12 cellular contexts compared by ENCODE assay signal in genomic region chr11:11391796-11392195, GRCh38. TPM values are rescaled to one million over a fixed set of nuclear protein-coding genes. Genes with fewer than 3 reads are reported as not detected.
DNase-seq lines count a peak whose midpoint lies in the region; ATAC-seq and TF ChIP-seq lines count a peak whose summit lies in the region.
"Had no signal": no experiment of that assay in that cellular context is flagged by ENCODE, and none has a peak within 500 bp of the region (broad histone marks: within the 10 kb centered on the region; RNA-seq: fewer than 3 reads in every experiment).

No MANE protein-coding gene starts in this region.

- POLR2A ChIA-PET in activated CD4-positive, alpha-beta T cell treated with anti-CD3 and anti-CD28 coated beads, Interleukin-2, amount 10 ng/mL, durations not matched to agents 7 days and 5 days (lab: Charles Lee): no interaction called here

- no peaks in the 10 kb centered on the region for H3K4me1 Mint-ChIP-seq in activated CD4-positive, alpha-beta T cell treated with anti-CD3 and anti-CD28 coated beads, Interleukin-2, amount 10 ng/mL, durations not matched to agents 7 days and 5 days

- TF ChIP-seq CTCF in right atrium auricular region (IDR thresholded peaks at IDR 0.05) (no peak), astrocyte of the cerebellum (IDR thresholded peaks at IDR 0.05; ENCODE audit: low read depth, low read length, missing control alignments) (no peak), kidney epithelial cell (IDR thresholded peaks at IDR 0.05; ENCODE audit: insufficient read depth, low read length, poor library complexity, severe bottlenecking) (no peak)

- H3K4me3 ChIP-seq in right cardiac atrium (ENCODE audit: low read length) (no peak overlapping the region), right atrium auricular region (no peak overlapping the region), astrocyte of the cerebellum (ENCODE audit: low read depth, low read length) (no peak overlapping the region), kidney epithelial cell (ENCODE audit: low read depth, low read length) (no peak overlapping the region)
- H3K4me3 ChIP-seq: BLaER1, spleen had no signal

- ATAC-seq in right cardiac atrium (peak; percentile 51 to 53), HG03439 (IDR thresholded peaks at IDR 0.05; ENCODE audit: unreplicated experiment) (no peak)

- H3K27me3 ChIP-seq in right cardiac atrium (ENCODE audit: control insufficient read depth, insufficient read depth) (no peaks in the 10 kb centered on the region), right atrium auricular region (no peaks in the 10 kb centered on the region), kidney epithelial cell (ENCODE audit: control insufficient read depth, insufficient read depth, low read length) (no peaks in the 10 kb centered on the region)
- H3K27me3 ChIP-seq: BLaER1 had no signal

- WGBS in right cardiac atrium: 61% methylated on average over 8 of the region's 8 CpGs

- DNase-seq in right cardiac atrium (no peak), right atrium auricular region (ENCODE audit: low spot score) (no peak), astrocyte of the cerebellum (ENCODE audit: low read depth) (peak; percentile 86), kidney epithelial cell (ENCODE audit: low read depth) (peak; percentile 82), NCI-H1105 (lab: John Stamatoyannopoulos, UW) (no peak)
- DNase-seq in activated CD4-positive, alpha-beta T cell treated with anti-CD3 and anti-CD28 coated beads for 48 hours: no peak
- no peak for DNase-seq in activated CD4-positive, alpha-beta T cell treated with anti-CD3 and anti-CD28 coated beads, Interleukin-2, amount 10 ng/mL, durations not matched to agents 7 days and 5 days
- DNase-seq: Kasumi-1, spleen, substantia nigra had no signal

- no peak overlapping the region for H3K4me3 Mint-ChIP-seq in activated CD4-positive, alpha-beta T cell treated with anti-CD3 and anti-CD28 coated beads, Interleukin-2, amount 10 ng/mL, durations not matched to agents 7 days and 5 days

- H3K4me1 ChIP-seq in right cardiac atrium (ENCODE audit: control insufficient read depth, insufficient read depth, low read length): peaks cover 2% of the 10 kb centered on the region
- H3K4me1 ChIP-seq in right atrium auricular region: peaks cover 0 to 10% of the 10 kb centered on the region in 2 donors
- H3K4me1 ChIP-seq: BLaER1 had no signal

- in situ Hi-C loops in astrocyte of the cerebellum (cut with HindIII; ENCODE audit: low sequenced_read_pairs): no loop called here

- no peak overlapping the region for H3K27ac Mint-ChIP-seq in activated CD4-positive, alpha-beta T cell treated with anti-CD3 and anti-CD28 coated beads, Interleukin-2, amount 10 ng/mL, durations not matched to agents 7 days and 5 days

- no peaks in the 10 kb centered on the region for H3K9me3 Mint-ChIP-seq in activated CD4-positive, alpha-beta T cell treated with anti-CD3 and anti-CD28 coated beads, Interleukin-2, amount 10 ng/mL, durations not matched to agents 7 days and 5 days

- CTCF ChIA-PET in activated CD4-positive, alpha-beta T cell treated with anti-CD3 and anti-CD28 coated beads, Interleukin-2, amount 10 ng/mL, durations not matched to agents 7 days and 5 days (lab: Charles Lee): no interaction called here

- H3K36me3 ChIP-seq in right atrium auricular region (no peaks in the 10 kb centered on the region), kidney epithelial cell (ENCODE audit: control insufficient read depth, insufficient read depth, low read length) (no peaks in the 10 kb centered on the region)
- H3K36me3 ChIP-seq: BLaER1, spleen had no signal

- no peaks in the 10 kb centered on the region for H3K36me3 Mint-ChIP-seq in activated CD4-positive, alpha-beta T cell treated with anti-CD3 and anti-CD28 coated beads, Interleukin-2, amount 10 ng/mL, durations not matched to agents 7 days and 5 days (ENCODE audit: low read depth)

- H3K27me3 Mint-ChIP-seq in activated CD4-positive, alpha-beta T cell treated with anti-CD3 and anti-CD28 coated beads, Interleukin-2, amount 10 ng/mL, durations not matched to agents 7 days and 5 days: no peaks in the 10 kb centered on the region

- H3K27ac ChIP-seq in right cardiac atrium (ENCODE audit: low read length) (no peak overlapping the region), right atrium auricular region (no peak overlapping the region)
- H3K27ac ChIP-seq: BLaER1 had no signal

- H3K9me3 ChIP-seq in right cardiac atrium (ENCODE audit: control insufficient read depth, low read length) (no peaks in the 10 kb centered on the region), right atrium auricular region (no peaks in the 10 kb centered on the region)
- H3K9me3 ChIP-seq: BLaER1, spleen had no signal

- intact Hi-C loops in right cardiac atrium (cut with DNase I): no loop called here

RNA-seq across cellular contexts. Expression of gene CSNK2A3, which starts 38.7 kb away (rescaled TPM):
- 1 to 10 TPM; 1.4 to 2.3 (median 1.7) TPM for total RNA-seq in right cardiac atrium
- polyA plus RNA-seq in right cardiac atrium: 0.43 TPM
- 1 to 10 TPM in 1 of 2 donors, under 1 TPM in 1; 0.75 to 1.3 TPM for total RNA-seq in right atrium auricular region
- total RNA-seq in kidney epithelial cell: 2.4 and 3.4 TPM in 2 replicates
- 1 to 10 TPM in 1 of 2 experiments, under 1 TPM in 1; 0.56 to 1.0 TPM for total RNA-seq in activated CD4-positive, alpha-beta T cell treated with anti-CD3 and anti-CD28 coated beads, Interleukin-2, amount 10 ng/mL, durations not matched to agents 7 days and 5 days

Comparison
In these comparisons a context has a peak if more than half of its experiments do, and no peak if none do; other contexts are left out.
1. DNase-seq: peak in astrocyte of the cerebellum (single experiment) and kidney epithelial cell (single experiment); none in right cardiac atrium (0 of 3), right atrium auricular region (single experiment), activated CD4-positive, alpha-beta T cell treated with anti-CD3 and anti-CD28 coated beads for 48 hours (single experiment), NCI-H1105 (single experiment) and activated CD4-positive, alpha-beta T cell treated with anti-CD3 and anti-CD28 coated beads, Interleukin-2, amount 10 ng/mL, durations not matched to agents 7 days and 5 days (single experiment).